ENCODE assay signal across 31 cellular contexts in genomic region chr2:23299796-23300195, GRCh38.
"Had no signal": no experiment of that assay in that cellular context is flagged by ENCODE, and none has a peak within 500 bp of the region (broad histone marks: within the 10 kb centered on the region; RNA-seq: fewer than 3 reads in every experiment).

No MANE protein-coding gene starts in this region.

- H3K27ac Mint-ChIP-seq: activated B cell treated with CpG ODN at 0.5 μM for 24 hours; activated CD8-positive, alpha-beta T cell treated with anti-CD3 and anti-CD28 coated beads for 36 hours; activated naive CD8-positive, alpha-beta T cell; activated T-helper 17 cell treated with anti-CD3 and anti-CD28 coated beads, Interleukin-2, amount 50 U/mL, for 72 hours; effector memory CD8-positive, alpha-beta T cell; T-helper 17 cell; T-helper 2 cell treated with Interferon-gamma antibody and Interleukin-4, amounts not matched to agents 5 μg/mL and 100 μg/mL, for 36 hours had no signal

- H3K4me1 ChIP-seq: esophagus muscularis mucosa, foreskin keratinocyte, gastrocnemius medialis had no signal

- H3K4me3 Mint-ChIP-seq: activated B cell treated with CpG ODN at 0.5 μM for 24 hours; activated CD8-positive, alpha-beta T cell treated with anti-CD3 and anti-CD28 coated beads for 36 hours; activated naive CD8-positive, alpha-beta T cell; activated T-cell treated with anti-CD3 and anti-CD28 coated beads, Interleukin-2, amount 50 U/mL, for 4 hours; activated T-helper 17 cell treated with anti-CD3 and anti-CD28 coated beads, Interleukin-2, amount 50 U/mL, for 72 hours; central memory CD8-positive, alpha-beta T cell; effector memory CD8-positive, alpha-beta T cell; T-helper 17 cell; T-helper 2 cell treated with Interferon-gamma antibody and Interleukin-4, amounts not matched to agents 5 μg/mL and 100 μg/mL, for 36 hours had no signal

- H3K27me3 ChIP-seq: brain microvascular endothelial cell, esophagus muscularis mucosa, foreskin keratinocyte, gastrocnemius medialis had no signal

- H3K9me3 ChIP-seq: esophagus muscularis mucosa, gastrocnemius medialis had no signal

- H3K4me3 ChIP-seq: esophagus muscularis mucosa, gastrocnemius medialis had no signal

- H3K36me3 Mint-ChIP-seq: activated naive CD8-positive, alpha-beta T cell had no signal

- DNase-seq: activated B cell treated with CpG ODN at 0.5 μM for 24 hours; activated CD4-positive, alpha-beta T cell treated with anti-CD3 and anti-CD28 coated beads for 48 hours; activated CD4-positive, alpha-beta T cell treated with anti-CD3 and anti-CD28 coated beads, Interleukin-2, amount 50 U/mL, for 1 hour; activated CD4-positive, alpha-beta T cell treated with anti-CD3 and anti-CD28 coated beads, Interleukin-2, amount 50 U/mL, for 48 hours; activated CD8-positive, alpha-beta memory T cell treated with anti-CD3 and anti-CD28 coated beads for 24 hours; activated CD8-positive, alpha-beta T cell treated with anti-CD3 and anti-CD28 coated beads for 36 hours; activated effector memory CD4-positive, alpha-beta T cell treated with Interleukin-2 at 50 U/mL for 16 hours; activated gamma-delta T cell treated with Interleukin-2 at 50 U/mL for 16 hours; activated naive CD4-positive, alpha-beta T cell treated with anti-CD3 and anti-CD28 coated beads, Interleukin-2, amount 50 U/mL, for 16 hours; activated naive CD4-positive, alpha-beta T cell treated with Interleukin-2 at 50 U/mL for 16 hours; activated T-cell treated with anti-CD3 and anti-CD28 coated beads, Interleukin-2, amount 50 U/mL, for 4 hours; amniotic stem cell; anterior cingulate cortex; brain microvascular endothelial cell; cortex of kidney; dermis blood vessel endothelial cell; effector CD4-positive, alpha-beta T cell; effector memory CD8-positive, alpha-beta T cell; erythroblast; foreskin keratinocyte; gastrocnemius medialis; glutamatergic neuron; T-helper 1 cell; T-helper 17 cell; T1000; WERI-Rb-1 had no signal

- H3K4me1 Mint-ChIP-seq: activated B cell treated with CpG ODN at 0.5 μM for 24 hours; activated T-helper 17 cell treated with anti-CD3 and anti-CD28 coated beads, Interleukin-2, amount 50 U/mL, for 72 hours; central memory CD8-positive, alpha-beta T cell had no signal

- H3K9me3 Mint-ChIP-seq: activated B cell treated with CpG ODN at 0.5 μM for 24 hours; activated CD8-positive, alpha-beta T cell treated with anti-CD3 and anti-CD28 coated beads for 36 hours; activated T-cell treated with anti-CD3 and anti-CD28 coated beads, Interleukin-2, amount 50 U/mL, for 4 hours; activated T-helper 17 cell treated with anti-CD3 and anti-CD28 coated beads, Interleukin-2, amount 50 U/mL, for 72 hours; central memory CD8-positive, alpha-beta T cell; effector memory CD8-positive, alpha-beta T cell; T-helper 2 cell treated with Interferon-gamma antibody and Interleukin-4, amounts not matched to agents 5 μg/mL and 100 μg/mL, for 36 hours had no signal

- H3K36me3 ChIP-seq: brain microvascular endothelial cell, esophagus muscularis mucosa, gastrocnemius medialis, WERI-Rb-1 had no signal

- H3K27ac ChIP-seq: brain microvascular endothelial cell, esophagus muscularis mucosa, foreskin keratinocyte, gastrocnemius medialis, WERI-Rb-1 had no signal
